ENCODE assay signal across 8 cellular contexts in the genomic region with DNA sequence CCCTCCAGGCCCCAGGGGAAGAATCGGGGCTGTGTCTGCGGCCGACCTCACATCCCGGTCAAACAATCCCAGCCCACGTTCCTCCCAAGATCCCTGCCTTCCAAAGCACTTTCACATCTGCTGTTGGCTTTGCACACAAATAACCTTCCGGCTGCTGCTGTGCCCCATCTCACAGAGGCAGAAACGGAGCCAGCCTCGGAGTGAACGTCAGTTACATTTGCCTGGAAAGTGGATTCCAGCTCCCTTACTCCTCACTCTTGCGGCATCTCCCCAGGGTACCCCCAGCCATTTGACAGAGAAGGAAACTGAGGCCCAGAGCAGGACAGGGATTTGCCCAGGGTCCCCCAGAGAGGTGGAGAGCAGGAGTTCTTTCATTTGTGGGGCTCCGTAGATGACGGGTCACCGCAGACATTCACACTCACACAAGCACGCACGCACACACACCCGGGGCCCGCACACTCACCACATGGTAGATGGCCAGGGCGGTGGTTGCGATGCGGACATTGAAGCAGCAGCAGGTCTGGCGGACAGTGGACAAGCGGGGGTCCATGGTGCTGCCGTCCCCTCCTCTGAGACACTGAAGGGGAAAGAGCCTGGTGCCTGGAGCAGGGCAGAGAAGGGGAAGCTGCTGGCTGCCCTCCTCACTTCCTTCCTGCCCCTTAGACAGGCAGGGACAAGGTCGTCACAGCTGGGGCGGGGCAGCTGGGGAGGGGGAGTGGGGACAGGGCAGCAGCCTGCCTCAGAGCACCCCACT. TPM values are rescaled to one million over a fixed set of nuclear protein-coding genes. Genes with fewer than 3 reads are reported as not detected.
A peak's percentile ranks its signal among the peaks of the same experiment; 100 is the strongest.
DNase-seq lines count a peak whose midpoint lies in the region; ATAC-seq and TF ChIP-seq lines count a peak whose summit lies in the region.

A gene with protein sequence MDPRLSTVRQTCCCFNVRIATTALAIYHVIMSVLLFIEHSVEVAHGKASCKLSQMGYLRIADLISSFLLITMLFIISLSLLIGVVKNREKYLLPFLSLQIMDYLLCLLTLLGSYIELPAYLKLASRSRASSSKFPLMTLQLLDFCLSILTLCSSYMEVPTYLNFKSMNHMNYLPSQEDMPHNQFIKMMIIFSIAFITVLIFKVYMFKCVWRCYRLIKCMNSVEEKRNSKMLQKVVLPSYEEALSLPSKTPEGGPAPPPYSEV (minus strand): TSS at position 579 of the 754 bp plus-strand sequence. CDS start 29 bp downstream, at position 550.

- peaks cover 52% of the 10 kb centered on the region for H3K36me3 Mint-ChIP-seq in activated T-helper 17 cell treated with anti-CD3 and anti-CD28 coated beads, Interleukin-2, amount 50 U/mL, for 72 hours (ENCODE audit: low read depth)

- peak within 1 kb of the TSS; percentile 98 for H3K27ac Mint-ChIP-seq in activated T-helper 17 cell treated with anti-CD3 and anti-CD28 coated beads, Interleukin-2, amount 50 U/mL, for 72 hours

- H3K27me3 ChIP-seq in gastroesophageal sphincter (peaks cover 13% of the 10 kb centered on the region), gastrocnemius medialis (no peaks in the 10 kb centered on the region)

- TF ChIP-seq POLR2A in gastroesophageal sphincter (IDR thresholded peaks at IDR 0.05) (peak in 1 of 2 donors; percentile 63), gastrocnemius medialis (IDR thresholded peaks at IDR 0.05) (peak in 1 of 2 donors; percentile 15)

- no peak within 1 kb of the TSS for H3K4me3 ChIP-seq in AG10803 (ENCODE audit: low read length)
- H3K4me3 ChIP-seq in gastroesophageal sphincter = peak within 1 kb of the TSS in 1 of 2 donors; percentile 44
- peak within 1 kb of the TSS in 3 of 4 donors; percentile 6 to 40 (median 32) for H3K4me3 ChIP-seq in gastrocnemius medialis

- in situ Hi-C loops in gastrocnemius medialis (cut with MboI; ENCODE audit: low sequenced_read_pairs in 4 of 4) = no loop called here

- no peak for TF ChIP-seq CTCF in AG10803 (conservative IDR thresholded peaks at IDR 0.05; ENCODE audit: low read length)
- no peak for TF ChIP-seq CTCF in gastroesophageal sphincter (IDR thresholded peaks at IDR 0.05)
- no peak for TF ChIP-seq CTCF in gastrocnemius medialis (IDR thresholded peaks at IDR 0.05 in 4 of 5, conservative IDR thresholded peaks at IDR 0.05 in 1 of 5)

- intact Hi-C loops in gastrocnemius medialis (cut with DNase I; ENCODE audit: low total_unique reads) = no loop called here

- H3K36me3 ChIP-seq in gastroesophageal sphincter (no peaks in the 10 kb centered on the region), gastrocnemius medialis (no peaks in the 10 kb centered on the region)

- H3K27ac ChIP-seq in gastroesophageal sphincter = peak within 1 kb of the TSS in 3 of 4 donors; percentile 58 to 75 (median 67)
- peak within 1 kb of the TSS; percentile 59 to 66 (median 64) for H3K27ac ChIP-seq in gastrocnemius medialis

- no peaks in the 10 kb centered on the region for H3K9me3 Mint-ChIP-seq in activated T-helper 17 cell treated with anti-CD3 and anti-CD28 coated beads, Interleukin-2, amount 50 U/mL, for 72 hours

- H3K4me1 Mint-ChIP-seq in activated T-helper 17 cell treated with anti-CD3 and anti-CD28 coated beads, Interleukin-2, amount 50 U/mL, for 72 hours = peaks cover 52% of the 10 kb centered on the region

- H3K4me1 ChIP-seq in gastroesophageal sphincter (peaks cover 0 to 25% (median 0%) of the 10 kb centered on the region in 3 donors), gastrocnemius medialis (peaks cover 3 to 9% of the 10 kb centered on the region in 2 donors)

- peak; percentile 79 for DNase-seq in AG10803 (ENCODE audit: low read depth)
- peak; percentile 61 to 68 for DNase-seq in NOMO-1 (lab: John Stamatoyannopoulos, UW; ENCODE audit: unreplicated experiment in 2 of 2)
- peak; percentile 35 to 43 for DNase-seq in gastrocnemius medialis

- H3K27me3 Mint-ChIP-seq in activated T-helper 17 cell treated with anti-CD3 and anti-CD28 coated beads, Interleukin-2, amount 50 U/mL, for 72 hours = no peaks in the 10 kb centered on the region

- ATAC-seq in activated T-helper 17 cell treated with anti-CD3 and anti-CD28 coated beads, Interleukin-2, amount 50 U/mL, for 72 hours (replicated peaks) = peak; percentile 55
- ATAC-seq in gastroesophageal sphincter (peak; percentile 45), gastrocnemius medialis (peak in 1 of 2 donors; percentile 43), GM21381 (IDR thresholded peaks at IDR 0.05; ENCODE audit: unreplicated experiment) (no peak), HG03439 (IDR thresholded peaks at IDR 0.05; ENCODE audit: unreplicated experiment) (no peak), HG02870 (IDR thresholded peaks at IDR 0.05; ENCODE audit: unreplicated experiment) (no peak)

- WGBS in gastroesophageal sphincter (ENCODE audit: low coverage in 1 of 2), 2 donors = 17% methylated on average over 7 of the region's 25 CpGs; no CpG with 5 or more reads in 1 of the 2 donors

- H3K9me3 ChIP-seq in gastroesophageal sphincter = no peaks in the 10 kb centered on the region
- H3K9me3 ChIP-seq in gastrocnemius medialis = no peaks in the 10 kb centered on the region

- peak within 1 kb of the TSS; percentile 85 for H3K4me3 Mint-ChIP-seq in activated T-helper 17 cell treated with anti-CD3 and anti-CD28 coated beads, Interleukin-2, amount 50 U/mL, for 72 hours

- no peak for TF ChIP-seq EP300 in gastroesophageal sphincter (IDR thresholded peaks at IDR 0.05)

RNA-seq across cellular contexts. Expression of the gene that starts here (rescaled TPM):
- total RNA-seq in activated T-helper 17 cell treated with anti-CD3 and anti-CD28 coated beads, Interleukin-2, amount 50 U/mL, for 72 hours = 100 to 1,000 TPM; 316 to 333 TPM
- 10 to 100 TPM in 3 of 4 donors, 1 to 10 TPM in 1; 8.9 to 75.4 (median 40.4) TPM for total RNA-seq in gastroesophageal sphincter
- 10 to 100 TPM in 2 of 4 donors, 1 to 10 TPM in 2; 2.3 to 14.8 (median 10.1) TPM for total RNA-seq in gastrocnemius medialis

Comparison
In these comparisons a context has a peak if more than half of its experiments do, and no peak if none do; other contexts are left out.
1. RNA of the gene that starts here (total RNA-seq): 316 to 333 TPM in activated T-helper 17 cell treated with anti-CD3 and anti-CD28 coated beads, Interleukin-2, amount 50 U/mL, for 72 hours; 8.9 to 75.4 TPM in gastroesophageal sphincter and 2.3 to 14.8 TPM in gastrocnemius medialis; every median in the first group is over 4 times any median in the second.
2. ATAC-seq: peak in activated T-helper 17 cell treated with anti-CD3 and anti-CD28 coated beads, Interleukin-2, amount 50 U/mL, for 72 hours (single experiment) and gastroesophageal sphincter (single experiment); none in GM21381 (single experiment), HG03439 (single experiment) and HG02870 (single experiment).
3. Peak in every context shown above with its lines, with median percentiles within 50 percentile points of each other: DNase-seq.